In the genomic region with DNA sequence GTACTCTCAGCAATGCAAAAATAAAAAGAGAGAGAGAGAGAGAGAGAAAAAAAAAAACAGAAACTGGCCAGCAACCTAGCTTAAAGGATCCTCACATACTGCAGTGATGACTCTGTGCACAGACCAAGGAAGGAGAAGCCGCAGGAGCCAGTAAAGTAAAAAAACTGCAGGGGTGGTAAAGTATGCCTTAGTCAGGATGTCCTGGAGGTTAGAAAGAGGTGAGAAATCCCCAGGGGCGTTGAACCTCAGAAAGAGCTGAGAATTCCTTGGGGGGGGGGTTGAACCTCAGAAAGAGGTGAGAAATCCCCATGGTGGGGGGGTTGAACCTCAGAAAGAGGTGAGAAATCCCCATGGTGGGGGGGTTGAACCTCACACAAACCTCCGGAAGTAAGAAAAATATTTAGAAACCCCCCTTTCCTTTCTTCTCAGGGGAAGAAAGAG, we compare ENCODE assay signal across 1 cellular context.
A peak's percentile ranks its signal among the peaks of the same experiment; 100 is the strongest.
TF ChIP-seq lines count a peak whose summit lies in the region.

No MANE protein-coding gene starts in this region.

TF ChIP-seq in K562, 482 proteins besides CTCF, POLR2A, EP300 and RAD21:
- TF ChIP-seq MEIS2 (IDR thresholded peaks at IDR 0.05; ENCODE audit: partially characterized antibody), result no peak
- TF ChIP-seq, protein P1, sequence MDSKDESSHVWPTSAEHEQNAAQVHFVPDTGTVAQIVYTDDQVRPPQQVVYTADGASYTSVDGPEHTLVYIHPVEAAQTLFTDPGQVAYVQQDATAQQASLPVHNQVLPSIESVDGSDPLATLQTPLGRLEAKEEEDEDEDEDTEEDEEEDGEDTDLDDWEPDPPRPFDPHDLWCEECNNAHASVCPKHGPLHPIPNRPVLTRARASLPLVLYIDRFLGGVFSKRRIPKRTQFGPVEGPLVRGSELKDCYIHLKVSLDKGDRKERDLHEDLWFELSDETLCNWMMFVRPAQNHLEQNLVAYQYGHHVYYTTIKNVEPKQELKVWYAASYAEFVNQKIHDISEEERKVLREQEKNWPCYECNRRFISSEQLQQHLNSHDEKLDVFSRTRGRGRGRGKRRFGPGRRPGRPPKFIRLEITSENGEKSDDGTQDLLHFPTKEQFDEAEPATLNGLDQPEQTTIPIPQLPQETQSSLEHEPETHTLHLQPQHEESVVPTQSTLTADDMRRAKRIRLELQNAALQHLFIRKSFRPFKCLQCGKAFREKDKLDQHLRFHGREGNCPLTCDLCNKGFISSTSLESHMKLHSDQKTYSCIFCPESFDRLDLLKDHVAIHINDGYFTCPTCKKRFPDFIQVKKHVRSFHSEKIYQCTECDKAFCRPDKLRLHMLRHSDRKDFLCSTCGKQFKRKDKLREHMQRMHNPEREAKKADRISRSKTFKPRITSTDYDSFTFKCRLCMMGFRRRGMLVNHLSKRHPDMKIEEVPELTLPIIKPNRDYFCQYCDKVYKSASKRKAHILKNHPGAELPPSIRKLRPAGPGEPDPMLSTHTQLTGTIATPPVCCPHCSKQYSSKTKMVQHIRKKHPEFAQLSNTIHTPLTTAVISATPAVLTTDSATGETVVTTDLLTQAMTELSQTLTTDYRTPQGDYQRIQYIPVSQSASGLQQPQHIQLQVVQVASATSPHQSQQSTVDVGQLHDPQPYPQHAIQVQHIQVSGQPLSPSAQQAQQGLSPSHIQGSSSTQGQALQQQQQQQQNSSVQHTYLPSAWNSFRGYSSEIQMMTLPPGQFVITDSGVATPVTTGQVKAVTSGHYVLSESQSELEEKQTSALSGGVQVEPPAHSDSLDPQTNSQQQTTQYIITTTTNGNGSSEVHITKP (IDR thresholded peaks at IDR 0.05; ENCODE audit: partially characterized antibody), result peak; percentile 56
